10 cellular contexts compared by ENCODE assay signal in the genomic region with DNA sequence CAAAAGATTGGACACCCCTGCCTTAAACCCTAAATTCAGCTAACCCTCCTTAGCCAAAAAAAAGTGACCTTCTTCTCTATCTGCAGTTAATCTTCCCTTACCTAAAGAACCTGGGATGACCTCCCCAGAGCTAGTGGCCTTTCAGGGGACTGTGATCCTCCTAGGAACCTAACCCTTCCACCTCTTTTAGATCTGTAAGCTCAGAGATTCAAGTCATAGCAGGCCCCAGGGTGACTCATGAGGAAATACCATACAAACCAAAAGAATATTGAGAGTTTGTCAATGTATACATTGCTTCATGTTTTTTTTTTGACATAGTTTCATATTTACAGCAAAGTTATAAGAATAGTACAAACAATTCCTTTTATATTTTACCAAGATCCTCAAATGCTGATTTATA. TPM values are rescaled to one million over a fixed set of nuclear protein-coding genes. Genes with fewer than 3 reads are reported as not detected.
DNase-seq lines count a peak whose midpoint lies in the region; ATAC-seq and TF ChIP-seq lines count a peak whose summit lies in the region.
"Had no signal": no experiment of that assay in that cellular context is flagged by ENCODE, and none has a peak within 500 bp of the region (broad histone marks: within the 10 kb centered on the region; RNA-seq: fewer than 3 reads in every experiment).

No MANE protein-coding gene starts in this region.

- dilution Hi-C loops in mammary epithelial cell (cut with HindIII; ENCODE audit: low sequenced_read_pairs) = no loop called here

- H3K36me3 ChIP-seq in mammary epithelial cell (ENCODE audit: insufficient read depth, low read length) = no peaks in the 10 kb centered on the region

- POLR2A ChIA-PET in activated CD8-positive, alpha-beta T cell treated with anti-CD3 and anti-CD28 coated beads for 36 hours (lab: Charles Lee) = interaction anchor here (0.6 to 1.1 kb wide), 3 partner anchors 23 to 136 kb away, joined by 3 read pairs; a partner anchor contains a TSS
- POLR2A ChIA-PET in activated CD8-positive, alpha-beta T cell treated with anti-CD3 and anti-CD28 coated beads, Interleukin-2, amount 10 ng/mL, durations not matched to agents 7 days and 5 days (lab: Charles Lee) = interaction anchor here (1.2 kb wide), 1 partner anchor 25 kb away, joined by 5 read pairs; no protein-coding TSS in a partner anchor

- no peak overlapping the region for H3K4me3 ChIP-seq in NB4 (ENCODE audit: low read depth, low read length)
- no peak overlapping the region for H3K4me3 ChIP-seq in mammary epithelial cell (replicated peaks in 1 of 3; ENCODE audit: insufficient read depth in 1 of 3, low read depth in 2 of 3, low read length in 3 of 3)

- CTCF ChIA-PET in activated CD8-positive, alpha-beta T cell treated with anti-CD3 and anti-CD28 coated beads for 36 hours (lab: Charles Lee) = interaction anchor here (0.6 to 1.2 kb wide), 2 partner anchors 52 to 61 kb away, joined by 3 to 4 read pairs; no protein-coding TSS in a partner anchor
- CTCF ChIA-PET in activated CD8-positive, alpha-beta T cell treated with anti-CD3 and anti-CD28 coated beads, Interleukin-2, amount 10 ng/mL, durations not matched to agents 7 days and 5 days (lab: Charles Lee) = interaction anchor here (0.5 to 0.9 kb wide), 3 partner anchors 11 to 61 kb away, joined by 3 to 4 read pairs (median 4); no protein-coding TSS in a partner anchor
- CTCF ChIA-PET in mammary epithelial cell (lab: Charles Lee; ENCODE audit: low non-redundant PET) = interaction anchor here (0.6 kb wide), 1 partner anchor 1772 kb away, joined by 6 read pairs; no protein-coding TSS in a partner anchor

- H3K4me2 ChIP-seq in mammary epithelial cell (ENCODE audit: insufficient read depth, low read depth, low read length) = peak overlapping the region; percentile 76

- peak overlapping the region; percentile 15 for H3K27ac Mint-ChIP-seq in activated CD8-positive, alpha-beta T cell treated with anti-CD3 and anti-CD28 coated beads for 36 hours
- no peak overlapping the region for H3K27ac Mint-ChIP-seq in activated CD8-positive, alpha-beta T cell treated with anti-CD3 and anti-CD28 coated beads, Interleukin-2, amount 10 ng/mL, durations not matched to agents 7 days and 5 days
- peak overlapping the region; percentile 80 for H3K27ac Mint-ChIP-seq in osteocyte (ENCODE audit: unreplicated experiment)
- H3K27ac Mint-ChIP-seq in effector memory CD8-positive, alpha-beta T cell = peak overlapping the region in 1 of 2 donors; percentile 37

- no peaks in the 10 kb centered on the region for H3K27me3 Mint-ChIP-seq in activated CD8-positive, alpha-beta T cell treated with anti-CD3 and anti-CD28 coated beads for 36 hours
- peaks cover 4% of the 10 kb centered on the region for H3K27me3 Mint-ChIP-seq in activated CD8-positive, alpha-beta T cell treated with anti-CD3 and anti-CD28 coated beads, Interleukin-2, amount 10 ng/mL, durations not matched to agents 7 days and 5 days (ENCODE audit: low read depth)
- H3K27me3 Mint-ChIP-seq in osteocyte (ENCODE audit: unreplicated experiment) = no peaks in the 10 kb centered on the region
- no peaks in the 10 kb centered on the region for H3K27me3 Mint-ChIP-seq in effector memory CD8-positive, alpha-beta T cell

- no peak overlapping the region for H3K4me3 Mint-ChIP-seq in activated CD8-positive, alpha-beta T cell treated with anti-CD3 and anti-CD28 coated beads for 36 hours
- no peak overlapping the region for H3K4me3 Mint-ChIP-seq in activated CD8-positive, alpha-beta T cell treated with anti-CD3 and anti-CD28 coated beads, Interleukin-2, amount 10 ng/mL, durations not matched to agents 7 days and 5 days
- H3K4me3 Mint-ChIP-seq in osteocyte (ENCODE audit: unreplicated experiment) = no peak overlapping the region
- no peak overlapping the region for H3K4me3 Mint-ChIP-seq in effector memory CD8-positive, alpha-beta T cell

- in situ Hi-C loops in mammary epithelial cell (cut with MboI; ENCODE audit: low sequenced_read_pairs in 2 of 2) = no loop called here

- H3K36me3 Mint-ChIP-seq in activated CD8-positive, alpha-beta T cell treated with anti-CD3 and anti-CD28 coated beads for 36 hours (ENCODE audit: low read depth) = no peaks in the 10 kb centered on the region
- H3K36me3 Mint-ChIP-seq in activated CD8-positive, alpha-beta T cell treated with anti-CD3 and anti-CD28 coated beads, Interleukin-2, amount 10 ng/mL, durations not matched to agents 7 days and 5 days (ENCODE audit: low read depth) = peaks cover 3% of the 10 kb centered on the region
- H3K36me3 Mint-ChIP-seq in osteocyte (ENCODE audit: unreplicated experiment) = no peaks in the 10 kb centered on the region
- H3K36me3 Mint-ChIP-seq in effector memory CD8-positive, alpha-beta T cell (ENCODE audit: insufficient read depth) = peaks cover 4% of the 10 kb centered on the region

- ATAC-seq in activated CD8-positive, alpha-beta T cell treated with anti-CD3 and anti-CD28 coated beads for 36 hours = peak; percentile 69
- ATAC-seq in activated CD8-positive, alpha-beta T cell treated with anti-CD3 and anti-CD28 coated beads, Interleukin-2, amount 10 ng/mL, durations not matched to agents 7 days and 5 days = no peak
- no peak for ATAC-seq in effector memory CD8-positive, alpha-beta T cell (replicated peaks)

- H3K27ac ChIP-seq in mammary epithelial cell (ENCODE audit: insufficient read depth, low read depth, low read length) = peak overlapping the region; percentile 36

- no peak for TF ChIP-seq CTCF in activated CD8-positive, alpha-beta T cell treated with anti-CD3 and anti-CD28 coated beads for 36 hours (IDR thresholded peaks at IDR 0.05)
- TF ChIP-seq CTCF in NB4 (IDR thresholded peaks at IDR 0.05; ENCODE audit: low read depth, low read length) = no peak
- no peak for TF ChIP-seq CTCF in mammary epithelial cell (conservative IDR thresholded peaks at IDR 0.05 in 1 of 2, IDR thresholded peaks at IDR 0.05 in 1 of 2; ENCODE audit: extremely low read depth in 1 of 2, insufficient read depth in 1 of 2, low read depth in 1 of 2, low read length in 2 of 2)
- TF ChIP-seq CTCF in osteocyte (IDR thresholded peaks at IDR 0.05) = no peak

- H3K79me2 ChIP-seq in mammary epithelial cell (ENCODE audit: insufficient read depth, low read length) = no peaks in the 10 kb centered on the region

- no peak for TF ChIP-seq POLR2A in NB4 (IDR thresholded peaks at IDR 0.05; ENCODE audit: extremely low read depth, insufficient read length)

- H3K9me3 Mint-ChIP-seq in activated CD8-positive, alpha-beta T cell treated with anti-CD3 and anti-CD28 coated beads for 36 hours = no peaks in the 10 kb centered on the region
- no peaks in the 10 kb centered on the region for H3K9me3 Mint-ChIP-seq in activated CD8-positive, alpha-beta T cell treated with anti-CD3 and anti-CD28 coated beads, Interleukin-2, amount 10 ng/mL, durations not matched to agents 7 days and 5 days (ENCODE audit: insufficient read depth)
- H3K9me3 Mint-ChIP-seq in osteocyte (ENCODE audit: unreplicated experiment) = no peaks in the 10 kb centered on the region
- no peaks in the 10 kb centered on the region for H3K9me3 Mint-ChIP-seq in effector memory CD8-positive, alpha-beta T cell

- no peaks in the 10 kb centered on the region for H3K9me3 ChIP-seq in mammary epithelial cell (replicated peaks; ENCODE audit: insufficient read depth, low read length)

- no peaks in the 10 kb centered on the region for H3K27me3 ChIP-seq in mammary epithelial cell (ENCODE audit: insufficient read depth, low read length)

- H3K4me1 Mint-ChIP-seq in activated CD8-positive, alpha-beta T cell treated with anti-CD3 and anti-CD28 coated beads for 36 hours (ENCODE audit: low read depth) = peaks cover 29% of the 10 kb centered on the region
- H3K4me1 Mint-ChIP-seq in activated CD8-positive, alpha-beta T cell treated with anti-CD3 and anti-CD28 coated beads, Interleukin-2, amount 10 ng/mL, durations not matched to agents 7 days and 5 days (ENCODE audit: low read depth) = peaks cover 32% of the 10 kb centered on the region
- H3K4me1 Mint-ChIP-seq in osteocyte (ENCODE audit: unreplicated experiment) = peaks cover 13% of the 10 kb centered on the region
- peaks cover 18 to 19% of the 10 kb centered on the region in 2 donors for H3K4me1 Mint-ChIP-seq in effector memory CD8-positive, alpha-beta T cell (ENCODE audit: low read depth in 2 of 2)

- intact Hi-C loops in activated CD8-positive, alpha-beta T cell treated with anti-CD3 and anti-CD28 coated beads for 36 hours (cut with micrococcal nuclease) = no loop called here
- intact Hi-C loops in mammary epithelial cell (cut with micrococcal nuclease) = no loop called here

- no peak overlapping the region for H3K9ac ChIP-seq in mammary epithelial cell (ENCODE audit: insufficient read depth, low read length)

- H3K4me1 ChIP-seq in mammary epithelial cell (ENCODE audit: insufficient read depth, low read length) = peaks cover 17% of the 10 kb centered on the region

- no peaks in the 10 kb centered on the region for H4K20me1 ChIP-seq in mammary epithelial cell (ENCODE audit: insufficient read depth, low read length)

- peak; percentile 52 for DNase-seq in activated CD8-positive, alpha-beta T cell treated with anti-CD3 and anti-CD28 coated beads for 36 hours
- DNase-seq in activated CD8-positive, alpha-beta T cell treated with anti-CD3 and anti-CD28 coated beads, Interleukin-2, amount 10 ng/mL, durations not matched to agents 7 days and 5 days = no peak
- DNase-seq in NB4 (ENCODE audit: low read depth) (peak; percentile 42), mammary epithelial cell (peak; percentile 82), osteocyte (ENCODE audit: extremely low spot score, unreplicated experiment) (no peak), retina (no peak), Kasumi-1 (lab: John Stamatoyannopoulos, UW) (no peak)
- no peak for DNase-seq in effector memory CD8-positive, alpha-beta T cell
- DNase-seq: NCI-H526 treated with DMSO at 0.1 percent for 48 hours had no signal

- peak overlapping the region; percentile 22 for H2AFZ ChIP-seq in mammary epithelial cell (ENCODE audit: low read depth, low read length)

- no TSS peak for BruUV-seq in mammary epithelial cell (replicated peaks; lab: Mats Ljungman, UMichigan)

RNA-seq across cellular contexts. Expression of a gene that starts 38.3 kb away (rescaled TPM):
- under 1 TPM; 0.60 to 0.92 TPM for total RNA-seq in activated CD8-positive, alpha-beta T cell treated with anti-CD3 and anti-CD28 coated beads for 36 hours
- total RNA-seq in activated CD8-positive, alpha-beta T cell treated with anti-CD3 and anti-CD28 coated beads, Interleukin-2, amount 10 ng/mL, durations not matched to agents 7 days and 5 days = under 1 TPM; 0.08 to 0.18 TPM
- total RNA-seq in mammary epithelial cell (not detected), osteocyte (not detected in 2 replicates)
- not detected for polyA plus RNA-seq in mammary epithelial cell
- not detected for polyA minus RNA-seq in mammary epithelial cell
- total RNA-seq: H4 had no signal

RNA-seq across cellular contexts. Expression of a gene that starts 54.4 kb away (rescaled TPM):
- 100 to 1,000 TPM; 155 to 158 TPM for total RNA-seq in activated CD8-positive, alpha-beta T cell treated with anti-CD3 and anti-CD28 coated beads for 36 hours
- 100 to 1,000 TPM; 143 to 152 TPM for total RNA-seq in activated CD8-positive, alpha-beta T cell treated with anti-CD3 and anti-CD28 coated beads, Interleukin-2, amount 10 ng/mL, durations not matched to agents 7 days and 5 days
- 100 to 1,000 TPM in 1 of 2 donors, 10 to 100 TPM in 1; 96.8 to 162 TPM for total RNA-seq in mammary epithelial cell
- 33.5 TPM for polyA plus RNA-seq in mammary epithelial cell
- polyA minus RNA-seq in mammary epithelial cell = 110 TPM
- total RNA-seq in osteocyte = 148 and 157 TPM in 2 replicates

Comparison
In these comparisons a context has a peak if more than half of its experiments do, and no peak if none do; other contexts are left out.
1. DNase-seq: peak in activated CD8-positive, alpha-beta T cell treated with anti-CD3 and anti-CD28 coated beads for 36 hours (single experiment), NB4 (single experiment) and mammary epithelial cell (single experiment); none in activated CD8-positive, alpha-beta T cell treated with anti-CD3 and anti-CD28 coated beads, Interleukin-2, amount 10 ng/mL, durations not matched to agents 7 days and 5 days (single experiment), osteocyte (single experiment), retina (single experiment), Kasumi-1 (0 of 2) and effector memory CD8-positive, alpha-beta T cell (0 of 3).